In the genomic region with DNA sequence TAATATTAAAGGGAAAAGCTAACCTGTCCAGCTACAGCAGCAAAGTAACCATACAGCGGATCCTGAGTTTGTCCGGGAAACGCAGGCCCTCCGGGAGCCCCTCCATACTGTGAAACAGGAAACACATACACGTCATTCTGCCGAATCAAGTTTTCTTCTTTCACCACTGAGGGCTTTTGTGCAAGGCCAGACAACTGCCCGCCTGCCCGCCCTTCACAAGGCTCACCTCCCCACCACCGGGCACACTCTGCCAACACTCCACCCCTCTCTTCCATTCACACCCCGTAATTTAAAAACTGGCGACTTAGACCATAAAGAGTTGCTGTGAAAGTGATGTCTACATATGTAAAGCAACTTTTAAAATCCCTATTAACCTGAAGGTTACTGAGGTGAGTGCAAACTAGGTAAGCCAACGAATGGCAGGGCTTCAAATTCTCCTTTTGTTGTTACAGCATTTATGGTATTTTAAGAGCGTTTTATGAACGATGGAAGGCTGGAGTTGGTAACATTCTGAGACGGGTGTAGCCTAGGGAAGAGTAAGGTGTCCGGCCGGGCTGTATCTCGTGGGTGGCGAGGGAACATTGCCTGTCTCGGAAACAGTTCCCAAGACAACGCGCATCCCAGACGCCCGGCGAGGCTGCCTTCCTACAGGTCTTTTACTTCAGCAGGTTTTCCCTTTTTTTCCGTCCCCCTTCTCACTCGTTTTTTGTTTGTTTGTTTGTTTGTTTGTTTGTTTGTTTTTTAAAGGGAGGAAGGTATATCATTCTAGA, we compare ENCODE assay signal across 8 cellular contexts. TPM values are rescaled to one million over a fixed set of nuclear protein-coding genes. Genes with fewer than 3 reads are reported as not detected.
DNase-seq lines count a peak whose midpoint lies in the region; ATAC-seq lines count a peak whose summit lies in the region.

No MANE protein-coding gene starts in this region.

- under 1% methylated on average over 27 of the region's 27 CpGs for WGBS in thymus

- peaks cover 6% of the 10 kb centered on the region for H3K36me3 ChIP-seq in thymus (ENCODE audit: control insufficient read depth, insufficient read depth)

- peak overlapping the region; percentile 88 for H3K4me3 ChIP-seq in thymus (ENCODE audit: low read length)

- H3K27ac ChIP-seq in thymus (ENCODE audit: low read depth): peak overlapping the region; percentile 42

- H3K27me3 ChIP-seq in thymus (ENCODE audit: control insufficient read depth, insufficient read depth): no peaks in the 10 kb centered on the region

- peak; percentile 78 for DNase-seq in Ammon's horn (ENCODE audit: low spot score)
- peak; percentile 38 for DNase-seq in NCI-H748 treated with DMSO at 0.1 percent for 48 hours (lab: John Stamatoyannopoulos, UW)
- peak; percentile 17 for DNase-seq in activated T-cell treated with anti-CD3 and anti-CD28 coated beads for 48 hours (ENCODE audit: low read depth)
- DNase-seq in myocyte (ENCODE audit: low read depth): peak; percentile 57

- ATAC-seq in GM18873 (IDR thresholded peaks at IDR 0.05; ENCODE audit: low FRiP score, unreplicated experiment): peak; percentile 29
- peak; percentile 42 for ATAC-seq in HG03097 (IDR thresholded peaks at IDR 0.05; ENCODE audit: low FRiP score, unreplicated experiment)
- ATAC-seq in esophagus mucosa: peak; percentile 41

- H3K4me1 ChIP-seq in thymus (ENCODE audit: control insufficient read depth, insufficient read depth, low read length): peaks cover 4% of the 10 kb centered on the region

- H3K9me3 ChIP-seq in thymus (ENCODE audit: control insufficient read depth): no peaks in the 10 kb centered on the region

RNA-seq across cellular contexts. Expression of gene SRI, which starts 0.8 kb away (rescaled TPM):
- total RNA-seq in esophagus mucosa (73.1 TPM), myocyte (42.2 and 49.4 TPM in 2 replicates)
- polyA plus RNA-seq in myocyte (2012): 114 TPM
- polyA plus RNA-seq in thymus: 62.5 TPM

Comparison
In these comparisons a context has a peak if more than half of its experiments do, and no peak if none do; other contexts are left out.
1. Peak in every context shown above with its lines: DNase-seq, ATAC-seq, H3K4me3 ChIP-seq and H3K27ac ChIP-seq.
2. DNase-seq: peak in every context shown above with its lines; median percentile 78 in Ammon's horn; 57 in myocyte; 38 in NCI-H748 treated with DMSO at 0.1 percent for 48 hours; 17 in activated T-cell treated with anti-CD3 and anti-CD28 coated beads for 48 hours.